ENCODE assay signal across 18 cellular contexts in genomic region chr11:108703916-108704315, GRCh38. TPM values are rescaled to one million over a fixed set of nuclear protein-coding genes. Genes with fewer than 3 reads are reported as not detected.
DNase-seq lines count a peak whose midpoint lies in the region; TF ChIP-seq lines count a peak whose summit lies in the region.
"Had no signal": no experiment of that assay in that cellular context is flagged by ENCODE, and none has a peak within 500 bp of the region (broad histone marks: within the 10 kb centered on the region; RNA-seq: fewer than 3 reads in every experiment).

No MANE protein-coding gene starts in this region.

- DNase-seq in HT1080 (ENCODE audit: low read depth) (peak; percentile 23), RWPE1 (ENCODE audit: low spot score) (peak; percentile 20), epithelial cell of esophagus (ENCODE audit: low read depth) (peak; percentile 68), renal cortical epithelial cell (ENCODE audit: low read depth) (peak; percentile 16), neural progenitor cell (ENCODE audit: low spot score) (no peak)
- no peak for DNase-seq in activated CD4-positive, alpha-beta T cell treated with anti-CD3 and anti-CD28 coated beads, Interleukin-2, amount 50 U/mL, for 48 hours
- DNase-seq: BE2C; C1 segment of cervical spinal cord; CD4-positive, CD25-positive, alpha-beta regulatory T cell; CD8-positive, alpha-beta memory T cell; COR-L47; DMS 273 treated with DMSO at 0.1 percent for 48 hours; DMS79; GF-D8; GOT3; H7; HFFc6 had no signal

- H3K4me3 ChIP-seq in epithelial cell of esophagus (ENCODE audit: low read length) (no peak overlapping the region), neural progenitor cell (no peak overlapping the region)

- H3K36me3 ChIP-seq in neural progenitor cell = peaks cover 23% of the 10 kb centered on the region

- no peak overlapping the region for H2AFZ ChIP-seq in neural progenitor cell (replicated peaks)

- H3K4me2 ChIP-seq in neural progenitor cell = no peak overlapping the region

- H3K4me1 ChIP-seq in neural progenitor cell = no peaks in the 10 kb centered on the region
- H3K4me1 ChIP-seq: BE2C had no signal

- H3K27me3 ChIP-seq in neural progenitor cell = no peaks in the 10 kb centered on the region
- H3K27me3 ChIP-seq: BE2C had no signal

- H3K27ac ChIP-seq in RWPE1 (no peak overlapping the region), neural progenitor cell (no peak overlapping the region)

- no peaks in the 10 kb centered on the region for H3K27me3 Mint-ChIP-seq in neural progenitor cell (ENCODE audit: insufficient read depth, low read depth)
- H3K27me3 Mint-ChIP-seq: CD4-positive, CD25-positive, alpha-beta regulatory T cell; CD8-positive, alpha-beta memory T cell; IgD-negative memory B cell had no signal

- POLR2A ChIA-PET in RWPE1 (lab: Yijun Ruan, JAX; ENCODE audit: low non-redundant PET) = no interaction called here

- peaks cover 44% of the 10 kb centered on the region for H3K36me3 Mint-ChIP-seq in neural progenitor cell

- no peaks in the 10 kb centered on the region for H3K79me2 ChIP-seq in neural progenitor cell (ENCODE audit: low read depth)

- CTCF ChIA-PET in RWPE1 (lab: Yijun Ruan, JAX) = no interaction called here

- H3K9ac ChIP-seq in neural progenitor cell = no peak overlapping the region

- no peaks in the 10 kb centered on the region for H3F3A ChIP-seq in neural progenitor cell (ENCODE audit: low read depth)

- H3K9me3 Mint-ChIP-seq in neural progenitor cell = peaks cover 13% of the 10 kb centered on the region

- H3K9me3 ChIP-seq in neural progenitor cell (ENCODE audit: low read depth) = peaks cover 6% of the 10 kb centered on the region
- H3K9me3 ChIP-seq: BE2C had no signal

- no peaks in the 10 kb centered on the region for H3K4me1 Mint-ChIP-seq in neural progenitor cell

- H3K27ac Mint-ChIP-seq in neural progenitor cell = no peak overlapping the region
- H3K27ac Mint-ChIP-seq: HFFc6 had no signal

- TF ChIP-seq CTCF in RWPE1 (conservative IDR thresholded peaks at IDR 0.05; ENCODE audit: low read depth) = no peak
- TF ChIP-seq CTCF in epithelial cell of esophagus (IDR thresholded peaks at IDR 0.05; ENCODE audit: insufficient read depth, low read depth, low read length, missing control alignments) = no peak
- no peak for TF ChIP-seq CTCF in neural progenitor cell (IDR thresholded peaks at IDR 0.05)

- H3K4me3 Mint-ChIP-seq in neural progenitor cell = no peak overlapping the region
- H3K4me3 Mint-ChIP-seq: CD8-positive, alpha-beta memory T cell; HFFc6; IgD-negative memory B cell had no signal

- no peaks in the 10 kb centered on the region for H4K20me1 ChIP-seq in neural progenitor cell (ENCODE audit: low read depth)

RNA-seq across cellular contexts. Expression of gene DDX10, which starts 39.0 kb away (rescaled TPM):
- 30.3 and 45.0 TPM in 2 replicates for total RNA-seq in HT1080 (2014; rRNA removed; shearing (Covaris generic))
- 28.0 and 32.0 TPM in 2 replicates for polyA plus RNA-seq in HT1080 (2015; cell fraction: cytosol; rRNA removed)
- polyA plus RNA-seq in HT1080 (2015; cell fraction: nucleus; rRNA removed) = 36.5 and 44.0 TPM in 2 replicates
- total RNA-seq in renal cortical epithelial cell (13.2 and 29.4 TPM in 2 replicates), neural progenitor cell (ENCODE audit: low replicate concordance) (31.0 and 34.1 TPM in 2 replicates)

Comparison
In these comparisons a context has a peak if more than half of its experiments do, and no peak if none do; other contexts are left out.
1. DNase-seq: peak in HT1080 (single experiment), RWPE1 (single experiment), epithelial cell of esophagus (single experiment) and renal cortical epithelial cell (single experiment); none in activated CD4-positive, alpha-beta T cell treated with anti-CD3 and anti-CD28 coated beads, Interleukin-2, amount 50 U/mL, for 48 hours (0 of 2) and neural progenitor cell (single experiment).